19 cellular contexts compared by ENCODE assay signal in genomic region chr10:124509836-124510535, GRCh38.
"Had no signal": no experiment of that assay in that cellular context is flagged by ENCODE, and none has a peak within 500 bp of the region (broad histone marks: within the 10 kb centered on the region; RNA-seq: fewer than 3 reads in every experiment).

No MANE protein-coding gene starts in this region.

- H3K4me3 Mint-ChIP-seq: activated naive CD8-positive, alpha-beta T cell; activated T-helper 1 cell treated with anti-CD3 and anti-CD28 coated beads, Interleukin-12 subunit alpha, Interleukin-12 subunit beta, Interleukin-2, Interleukin-4 antibody, amounts not matched to agents 30 ng/mL and 10 ng/mL and 1 ng/mL, durations not matched to agents 14 hours and 24 hours and 36 hours; stimulated activated effector memory CD8-positive, alpha-beta T cell treated with anti-CD3 and anti-CD28 coated beads, Interleukin-12 subunit alpha, Interleukin-12 subunit beta, amount 100 ng/mL, for 72 hours had no signal

- H3K4me3 ChIP-seq: left lung, psoas muscle, stomach, testis, upper lobe of left lung had no signal

- H3K4me1 ChIP-seq: left lung, psoas muscle, stomach, upper lobe of left lung had no signal

- H3K27ac Mint-ChIP-seq: activated naive CD8-positive, alpha-beta T cell; activated T-helper 1 cell treated with anti-CD3 and anti-CD28 coated beads, Interleukin-12 subunit alpha, Interleukin-12 subunit beta, Interleukin-2, Interleukin-4 antibody, amounts not matched to agents 30 ng/mL and 10 ng/mL and 1 ng/mL, durations not matched to agents 14 hours and 24 hours and 36 hours; stimulated activated effector memory CD8-positive, alpha-beta T cell treated with anti-CD3 and anti-CD28 coated beads, Interleukin-12 subunit alpha, Interleukin-12 subunit beta, amount 100 ng/mL, for 72 hours had no signal

- H3K36me3 ChIP-seq: left lung, upper lobe of left lung had no signal

- ATAC-seq: left lung; psoas muscle; right cardiac atrium; stimulated activated effector memory CD8-positive, alpha-beta T cell treated with anti-CD3 and anti-CD28 coated beads, Interleukin-12 subunit alpha, Interleukin-12 subunit beta, amount 100 ng/mL, for 72 hours had no signal

- H3K36me3 Mint-ChIP-seq: stimulated activated effector memory CD8-positive, alpha-beta T cell treated with anti-CD3 and anti-CD28 coated beads, Interleukin-12 subunit alpha, Interleukin-12 subunit beta, amount 100 ng/mL, for 72 hours had no signal

- DNase-seq: activated CD4-positive, alpha-beta T cell treated with anti-CD3 and anti-CD28 coated beads for 1 hour; activated CD4-positive, alpha-beta T cell treated with anti-CD3 and anti-CD28 coated beads, Interleukin-2, amount 50 U/mL, for 48 hours; activated T-cell treated with anti-CD3 and anti-CD28 coated beads for 4 hours; erythroblast; hypothalamus; kidney; left lung; midbrain; right cardiac atrium; stimulated activated CD4-positive, alpha-beta T cell treated with anti-CD3 and anti-CD28 coated beads, Interleukin-4, amount 100 ng/mL, for 24 hours; stomach; T-helper 2 cell; testis; upper lobe of left lung had no signal

- H3K9me3 ChIP-seq: left lung, psoas muscle, stomach, testis, upper lobe of left lung had no signal

- H3K9me3 Mint-ChIP-seq: activated T-helper 1 cell treated with anti-CD3 and anti-CD28 coated beads, Interleukin-12 subunit alpha, Interleukin-12 subunit beta, Interleukin-2, Interleukin-4 antibody, amounts not matched to agents 30 ng/mL and 10 ng/mL and 1 ng/mL, durations not matched to agents 14 hours and 24 hours and 36 hours; stimulated activated effector memory CD8-positive, alpha-beta T cell treated with anti-CD3 and anti-CD28 coated beads, Interleukin-12 subunit alpha, Interleukin-12 subunit beta, amount 100 ng/mL, for 72 hours had no signal

- H3K27ac ChIP-seq: left lung, psoas muscle, stomach, testis, upper lobe of left lung, VCaP had no signal

- H3K27me3 ChIP-seq: left lung, stomach, testis, upper lobe of left lung had no signal

- H3K27me3 Mint-ChIP-seq: activated naive CD8-positive, alpha-beta T cell had no signal
